Comparison of ENCODE assay signal across 21 cellular contexts in genomic region chr6:69180361-69181067, GRCh38.
"Had no signal": no experiment of that assay in that cellular context is flagged by ENCODE, and none has a peak within 500 bp of the region (broad histone marks: within the 10 kb centered on the region; RNA-seq: fewer than 3 reads in every experiment).

No MANE protein-coding gene starts in this region.

- H2AFZ ChIP-seq: parathyroid adenoma had no signal

- H3K9me3 ChIP-seq: gastroesophageal sphincter, psoas muscle, thyroid gland had no signal

- H3K9ac ChIP-seq: parathyroid adenoma had no signal

- H3K27ac ChIP-seq: gastroesophageal sphincter, parathyroid adenoma, psoas muscle, thyroid gland, VCaP had no signal

- H3K4me1 Mint-ChIP-seq: immature natural killer cell; naive thymus-derived CD4-positive, alpha-beta T cell; stimulated activated effector memory CD8-positive, alpha-beta T cell treated with anti-CD3 and anti-CD28 coated beads, Interleukin-12 subunit alpha, Interleukin-12 subunit beta, amount 100 ng/mL, for 72 hours had no signal

- H3K36me3 ChIP-seq: gastroesophageal sphincter, thyroid gland had no signal

- H3K36me3 Mint-ChIP-seq: activated naive CD4-positive, alpha-beta T cell treated with anti-CD3 and anti-CD28 coated beads, Interleukin-2, amount 50 U/mL, for 72 hours; immature natural killer cell; naive thymus-derived CD4-positive, alpha-beta T cell; stimulated activated effector memory CD8-positive, alpha-beta T cell treated with anti-CD3 and anti-CD28 coated beads, Interleukin-12 subunit alpha, Interleukin-12 subunit beta, amount 100 ng/mL, for 72 hours had no signal

- DNase-seq: activated CD4-positive, alpha-beta T cell treated with anti-CD3 and anti-CD28 coated beads for 4 hours; activated CD4-positive, alpha-beta T cell treated with anti-CD3 and anti-CD28 coated beads, Interleukin-2, amount 50 U/mL, for 4 hours; activated naive CD4-positive, alpha-beta T cell; activated T-cell treated with anti-CD3 and anti-CD28 coated beads for 4 hours; activated T-cell treated with anti-CD3 and anti-CD28 coated beads, Interleukin-2, amount 50 U/mL, for 72 hours; anterior cingulate cortex; effector memory CD4-positive, alpha-beta T cell; hippocampal formation; immature natural killer cell; midbrain; naive thymus-derived CD4-positive, alpha-beta T cell; occipital lobe; psoas muscle; stimulated activated CD4-positive, alpha-beta T cell treated with anti-CD3 and anti-CD28 coated beads, Interleukin-4, amount 100 ng/mL, for 1 hour; thyroid gland had no signal

- H3K4me3 Mint-ChIP-seq: activated T-cell treated with anti-CD3 and anti-CD28 coated beads, Interleukin-2, amount 50 U/mL, for 72 hours; immature natural killer cell; naive thymus-derived CD4-positive, alpha-beta T cell; stimulated activated effector memory CD8-positive, alpha-beta T cell treated with anti-CD3 and anti-CD28 coated beads, Interleukin-12 subunit alpha, Interleukin-12 subunit beta, amount 100 ng/mL, for 72 hours; stimulated activated naive CD8-positive, alpha-beta T cell treated with anti-CD3 and anti-CD28 coated beads, Interleukin-15, Interleukin-2, amounts not matched to agents 100 ng/mL and 50 ng/mL, for 24 hours had no signal

- H3K79me2 ChIP-seq: parathyroid adenoma had no signal

- H3K9me3 Mint-ChIP-seq: stimulated activated naive CD8-positive, alpha-beta T cell treated with anti-CD3 and anti-CD28 coated beads, Interleukin-15, Interleukin-2, amounts not matched to agents 100 ng/mL and 50 ng/mL, for 24 hours had no signal

- H3K27ac Mint-ChIP-seq: activated naive CD4-positive, alpha-beta T cell treated with anti-CD3 and anti-CD28 coated beads, Interleukin-2, amount 50 U/mL, for 72 hours; activated T-cell treated with anti-CD3 and anti-CD28 coated beads, Interleukin-2, amount 50 U/mL, for 72 hours; immature natural killer cell; naive thymus-derived CD4-positive, alpha-beta T cell; stimulated activated effector memory CD8-positive, alpha-beta T cell treated with anti-CD3 and anti-CD28 coated beads, Interleukin-12 subunit alpha, Interleukin-12 subunit beta, amount 100 ng/mL, for 72 hours; stimulated activated naive CD8-positive, alpha-beta T cell treated with anti-CD3 and anti-CD28 coated beads, Interleukin-15, Interleukin-2, amounts not matched to agents 100 ng/mL and 50 ng/mL, for 24 hours had no signal

- H3K4me1 ChIP-seq: gastroesophageal sphincter, parathyroid adenoma, psoas muscle, thyroid gland had no signal

- H3K27me3 ChIP-seq: gastroesophageal sphincter, thyroid gland had no signal

- H3K27me3 Mint-ChIP-seq: naive thymus-derived CD4-positive, alpha-beta T cell; stimulated activated naive CD8-positive, alpha-beta T cell treated with anti-CD3 and anti-CD28 coated beads, Interleukin-15, Interleukin-2, amounts not matched to agents 100 ng/mL and 50 ng/mL, for 24 hours had no signal

- H3K4me3 ChIP-seq: gastroesophageal sphincter, psoas muscle, thyroid gland had no signal

- ATAC-seq: activated naive CD4-positive, alpha-beta T cell treated with anti-CD3 and anti-CD28 coated beads, Interleukin-2, amount 50 U/mL, for 72 hours; activated T-cell treated with anti-CD3 and anti-CD28 coated beads, Interleukin-2, amount 50 U/mL, for 72 hours; gastroesophageal sphincter; naive thymus-derived CD4-positive, alpha-beta T cell; psoas muscle; stimulated activated effector memory CD8-positive, alpha-beta T cell treated with anti-CD3 and anti-CD28 coated beads, Interleukin-12 subunit alpha, Interleukin-12 subunit beta, amount 100 ng/mL, for 72 hours had no signal
